In genomic region chr4:74793757-74794340, GRCh38 we compare ENCODE assay signal across 8 cellular contexts. TPM values are rescaled to one million over a fixed set of nuclear protein-coding genes. Genes with fewer than 3 reads are reported as not detected.
DNase-seq lines count a peak whose midpoint lies in the region; ATAC-seq and TF ChIP-seq lines count a peak whose summit lies in the region.

No MANE protein-coding gene starts in this region.

- peaks cover 37% of the 10 kb centered on the region for H3K27me3 ChIP-seq in HL-60 (ENCODE audit: insufficient read depth, poor library complexity, severe bottlenecking)
- H3K27me3 ChIP-seq in SJCRH30 = 0 out of 2 replicates have a peak, but pooled peaks cover 7% of the 10 kb centered on the region

- no peaks in the 10 kb centered on the region for H3K9me3 ChIP-seq in SJCRH30 (replicated peaks)

- H3K36me3 ChIP-seq in SJCRH30 = no peaks in the 10 kb centered on the region

- ATAC-seq in HG03520 (IDR thresholded peaks at IDR 0.05; ENCODE audit: unreplicated experiment) = no peak

- H3K4me1 ChIP-seq in SJCRH30 = no peaks in the 10 kb centered on the region

- H3K4me3 ChIP-seq in HL-60 (replicated peaks; ENCODE audit: insufficient read depth, low read length) (peak overlapping the region; percentile 29), SJCRH30 (peak overlapping the region; percentile 23; the same call in 1 of the 2 replicates)

- DNase-seq in DMS153 treated with DMSO at 0.1 percent for 48 hours (lab: John Stamatoyannopoulos, UW; ENCODE audit: unreplicated experiment) (peak; percentile 68), HL-60 (ENCODE audit: low read depth in 1 of 2, low spot score in 1 of 2) (peak in 1 of 2 experiments; percentile 30), SJCRH30 (no peak), fibroblast of gingiva (ENCODE audit: low read depth) (peak; percentile 35), myocyte (ENCODE audit: low read depth) (peak; percentile 59), NCI-H128 (lab: John Stamatoyannopoulos, UW; ENCODE audit: unreplicated experiment) (no peak), DMS114 treated with DMSO at 0.1 percent for 48 hours (lab: John Stamatoyannopoulos, UW; ENCODE audit: unreplicated experiment) (no peak)

- H3K27ac ChIP-seq in HL-60 (replicated peaks) (no peak overlapping the region), SJCRH30 (no peak overlapping the region)

- peak; percentile 0 for TF ChIP-seq CTCF in HL-60 (IDR thresholded peaks at IDR 0.05; ENCODE audit: insufficient read depth, low read length)

RNA-seq across cellular contexts. Expression of gene BTC, which starts 0.5 kb away (rescaled TPM):
- 0.26 and 0.30 TPM in 2 replicates for total RNA-seq in SJCRH30 (2014; rRNA removed; shearing (Covaris generic))
- total RNA-seq in myocyte = 0.16 and 0.21 TPM in 2 replicates
- polyA plus RNA-seq in myocyte (2012) = 0.04 TPM

Comparison
In these comparisons a context has a peak if more than half of its experiments do, and no peak if none do; other contexts are left out.
1. DNase-seq: peak in DMS153 treated with DMSO at 0.1 percent for 48 hours (single experiment), fibroblast of gingiva (single experiment) and myocyte (single experiment); none in SJCRH30 (0 of 2), NCI-H128 (single experiment) and DMS114 treated with DMSO at 0.1 percent for 48 hours (single experiment).